Comparison of ENCODE assay signal across 8 cellular contexts in the genomic region with DNA sequence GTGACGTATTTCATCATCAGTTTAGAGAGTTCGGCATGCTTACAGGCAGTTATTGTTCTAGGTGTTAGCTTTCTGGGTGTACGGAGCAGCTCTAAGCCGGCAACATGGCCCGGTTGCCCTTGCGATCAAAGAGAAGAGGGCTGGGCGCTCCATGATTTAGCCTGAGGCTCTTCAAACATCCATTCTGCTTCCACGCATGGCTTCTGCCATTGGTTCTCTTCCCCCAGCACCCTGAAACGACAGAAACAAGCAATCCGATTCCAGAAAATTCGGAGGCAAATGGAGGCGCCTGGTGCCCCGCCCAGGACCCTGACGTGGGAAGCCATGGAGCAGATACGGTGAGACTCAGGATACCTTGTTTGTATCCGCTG. TPM values are rescaled to one million over a fixed set of nuclear protein-coding genes. Genes with fewer than 3 reads are reported as not detected.
DNase-seq lines count a peak whose midpoint lies in the region; ATAC-seq, FAIRE-seq and TF ChIP-seq lines count a peak whose summit lies in the region.

No MANE protein-coding gene starts in this region.

- peak overlapping the region; percentile 99 for H3K27ac Mint-ChIP-seq in activated T-helper 1 cell treated with anti-CD3 and anti-CD28 coated beads, Interleukin-12 subunit alpha, Interleukin-12 subunit beta, Interleukin-2, Interleukin-4 antibody, amounts not matched to agents 30 ng/mL and 10 ng/mL and 1 ng/mL, durations not matched to agents 14 hours and 24 hours and 36 hours

- no peaks in the 10 kb centered on the region for H3K27me3 Mint-ChIP-seq in activated T-helper 1 cell treated with anti-CD3 and anti-CD28 coated beads, Interleukin-12 subunit alpha, Interleukin-12 subunit beta, Interleukin-2, Interleukin-4 antibody, amounts not matched to agents 30 ng/mL and 10 ng/mL and 1 ng/mL, durations not matched to agents 14 hours and 24 hours and 36 hours (ENCODE audit: insufficient read depth)

- intact Hi-C loops in activated T-helper 1 cell treated with anti-CD3 and anti-CD28 coated beads, Interleukin-12 subunit alpha, Interleukin-12 subunit beta, Interleukin-2, Interleukin-4 antibody, amounts not matched to agents 30 ng/mL and 10 ng/mL and 1 ng/mL, durations not matched to agents 14 hours and 24 hours and 36 hours (cut with micrococcal nuclease), result loop anchor here (5.0 to 10.0 kb wide), 4 partner anchors 84 to 931 kb away; a partner anchor contains a TSS
- intact Hi-C loops in uterus (cut with DNase I; ENCODE audit: low total_unique reads), result no loop called here

- H3K4me3 ChIP-seq in HEK293 (ENCODE audit: low read depth, low read length) (peak overlapping the region; percentile 73), uterus (peak overlapping the region; percentile 71 to 82)

- peaks cover 46% of the 10 kb centered on the region for H3K4me1 Mint-ChIP-seq in activated T-helper 1 cell treated with anti-CD3 and anti-CD28 coated beads, Interleukin-12 subunit alpha, Interleukin-12 subunit beta, Interleukin-2, Interleukin-4 antibody, amounts not matched to agents 30 ng/mL and 10 ng/mL and 1 ng/mL, durations not matched to agents 14 hours and 24 hours and 36 hours (ENCODE audit: low read depth)

- peak overlapping the region; percentile 99 for H3K4me3 Mint-ChIP-seq in activated T-helper 1 cell treated with anti-CD3 and anti-CD28 coated beads, Interleukin-12 subunit alpha, Interleukin-12 subunit beta, Interleukin-2, Interleukin-4 antibody, amounts not matched to agents 30 ng/mL and 10 ng/mL and 1 ng/mL, durations not matched to agents 14 hours and 24 hours and 36 hours

- no peaks in the 10 kb centered on the region for H3K27me3 ChIP-seq in uterus

- H3K9me3 Mint-ChIP-seq in activated T-helper 1 cell treated with anti-CD3 and anti-CD28 coated beads, Interleukin-12 subunit alpha, Interleukin-12 subunit beta, Interleukin-2, Interleukin-4 antibody, amounts not matched to agents 30 ng/mL and 10 ng/mL and 1 ng/mL, durations not matched to agents 14 hours and 24 hours and 36 hours, result no peaks in the 10 kb centered on the region

- no peaks in the 10 kb centered on the region for H3K9me3 ChIP-seq in HEK293 (ENCODE audit: control insufficient read depth, insufficient read depth, low read depth, low read length)
- no peaks in the 10 kb centered on the region for H3K9me3 ChIP-seq in uterus

- POLR2A ChIA-PET in HEK293 (lab: Yijun Ruan, JAX), result interaction anchor here (0.6 to 4.3 kb wide), 5 partner anchors 14 to 661 kb away, joined by 3 to 26 read pairs (median 4); a partner anchor contains a TSS

- TF ChIP-seq CTCF in HEK293 (tag by site-specific recombination; IDR thresholded peaks at IDR 0.05), result no peak
- TF ChIP-seq CTCF in omental fat pad (IDR thresholded peaks at IDR 0.05), result no peak
- TF ChIP-seq CTCF in uterus (IDR thresholded peaks at IDR 0.05), result no peak

- no peak for FAIRE-seq in frontal cortex (lab: Jason Lieb, UNC)

- CTCF ChIA-PET in HEK293 (lab: Yijun Ruan, JAX), result interaction anchor here (0.6 to 1.0 kb wide), 3 partner anchors 16 to 76 kb away, joined by 3 read pairs; a partner anchor contains a TSS

- DNase-seq in Daoy (ENCODE audit: low read depth) (peak; percentile 51), NCI-H345 (lab: John Stamatoyannopoulos, UW) (peak; percentile 41), frontal cortex (ENCODE audit: low spot score in 2 of 2) (peak; percentile 28 to 34), omental fat pad (ENCODE audit: low spot score) (no peak), uterus (peak in 1 of 2 donors; percentile 32), ecto neural progenitor cell (ENCODE audit: low spot score) (no peak)
- DNase-seq in activated T-helper 1 cell treated with anti-CD3 and anti-CD28 coated beads, Interleukin-12 subunit alpha, Interleukin-12 subunit beta, Interleukin-2, Interleukin-4 antibody, amounts not matched to agents 30 ng/mL and 10 ng/mL and 1 ng/mL, durations not matched to agents 14 hours and 24 hours and 36 hours (ENCODE audit: low spot score), result peak; percentile 52

- ATAC-seq in omental fat pad (ENCODE audit: low FRiP score), result peak; percentile 16

- no peak for TF ChIP-seq POLR2A in uterus (IDR thresholded peaks at IDR 0.05)

- peaks cover 34% of the 10 kb centered on the region for H3K36me3 Mint-ChIP-seq in activated T-helper 1 cell treated with anti-CD3 and anti-CD28 coated beads, Interleukin-12 subunit alpha, Interleukin-12 subunit beta, Interleukin-2, Interleukin-4 antibody, amounts not matched to agents 30 ng/mL and 10 ng/mL and 1 ng/mL, durations not matched to agents 14 hours and 24 hours and 36 hours (ENCODE audit: low read depth)

- H3K4me1 ChIP-seq in HEK293 (ENCODE audit: control insufficient read depth, insufficient read depth, low read length) (peaks cover 10% of the 10 kb centered on the region; the same call in 1 of the 2 replicates), uterus (peaks cover 5 to 9% of the 10 kb centered on the region in 2 donors)

- H3K27ac ChIP-seq in HEK293 (ENCODE audit: extremely low read depth, low read depth, low read length) (peak overlapping the region; percentile 89), uterus (peak overlapping the region; percentile 87 to 92)

- H3K36me3 ChIP-seq in HEK293 (ENCODE audit: control insufficient read depth in 2 of 2, insufficient read depth in 1 of 2, low read length in 2 of 2) (peaks cover 35% of the 10 kb centered on the region in 2 experiments), uterus (no peaks in the 10 kb centered on the region)

TF ChIP-seq in HEK293, 187 proteins besides CTCF, POLR2A, EP300 and RAD21 (continues in another document):
- no peak for TF ChIP-seq ZNF785 (tag by site-specific recombination; IDR thresholded peaks at IDR 0.05)
- peak; percentile 63 for TF ChIP-seq ZNF335 (tag by site-specific recombination; conservative IDR thresholded peaks at IDR 0.05)
- TF ChIP-seq IKZF3 (tag by site-specific recombination; IDR thresholded peaks at IDR 0.05), result no peak; the same call in 1 of the 2 replicates
- no peak for TF ChIP-seq ZNF174 (tag by site-specific recombination; IDR thresholded peaks at IDR 0.05)
- no peak for TF ChIP-seq ZNF23 (tag by site-specific recombination; IDR thresholded peaks at IDR 0.05; ENCODE audit: borderline replicate concordance)
- TF ChIP-seq ZNF112 (tag by site-specific recombination; IDR thresholded peaks at IDR 0.05), result no peak
- TF ChIP-seq YY1 (tag by site-specific recombination; IDR thresholded peaks at IDR 0.05), result 0 out of 2 replicates have a peak, but pooled peaks have one; percentile 12
- TF ChIP-seq, protein P1, sequence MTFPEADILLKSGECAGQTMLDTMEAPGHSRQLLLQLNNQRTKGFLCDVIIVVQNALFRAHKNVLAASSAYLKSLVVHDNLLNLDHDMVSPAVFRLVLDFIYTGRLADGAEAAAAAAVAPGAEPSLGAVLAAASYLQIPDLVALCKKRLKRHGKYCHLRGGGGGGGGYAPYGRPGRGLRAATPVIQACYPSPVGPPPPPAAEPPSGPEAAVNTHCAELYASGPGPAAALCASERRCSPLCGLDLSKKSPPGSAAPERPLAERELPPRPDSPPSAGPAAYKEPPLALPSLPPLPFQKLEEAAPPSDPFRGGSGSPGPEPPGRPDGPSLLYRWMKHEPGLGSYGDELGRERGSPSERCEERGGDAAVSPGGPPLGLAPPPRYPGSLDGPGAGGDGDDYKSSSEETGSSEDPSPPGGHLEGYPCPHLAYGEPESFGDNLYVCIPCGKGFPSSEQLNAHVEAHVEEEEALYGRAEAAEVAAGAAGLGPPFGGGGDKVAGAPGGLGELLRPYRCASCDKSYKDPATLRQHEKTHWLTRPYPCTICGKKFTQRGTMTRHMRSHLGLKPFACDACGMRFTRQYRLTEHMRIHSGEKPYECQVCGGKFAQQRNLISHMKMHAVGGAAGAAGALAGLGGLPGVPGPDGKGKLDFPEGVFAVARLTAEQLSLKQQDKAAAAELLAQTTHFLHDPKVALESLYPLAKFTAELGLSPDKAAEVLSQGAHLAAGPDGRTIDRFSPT (tag by site-specific recombination; IDR thresholded peaks at IDR 0.05), result no peak

RNA-seq across cellular contexts. Expression of a gene that starts 0.6 kb away (rescaled TPM):
- 129 and 135 TPM in 2 replicates for total RNA-seq in Daoy (2014; rRNA removed; shearing (Covaris generic))
- total RNA-seq in activated T-helper 1 cell treated with anti-CD3 and anti-CD28 coated beads, Interleukin-12 subunit alpha, Interleukin-12 subunit beta, Interleukin-2, Interleukin-4 antibody, amounts not matched to agents 30 ng/mL and 10 ng/mL and 1 ng/mL, durations not matched to agents 14 hours and 24 hours and 36 hours, result 39.0 and 39.9 TPM in 2 replicates
- total RNA-seq in frontal cortex (226 TPM), omental fat pad (10 to 100 TPM; 55.5 to 81.7 (median 71.6) TPM), uterus (100 to 1,000 TPM in 1 of 4 donors, 10 to 100 TPM in 3; 35.6 to 119 (median 69.4) TPM)

RNA-seq across cellular contexts. Expression of a gene that starts 16.7 kb away (rescaled TPM):
- 0.06 TPM in 1 of 2 replicates, not detected in the other for total RNA-seq in Daoy (2014; rRNA removed; shearing (Covaris generic))
- 0.29 and 0.65 TPM in 2 replicates for total RNA-seq in activated T-helper 1 cell treated with anti-CD3 and anti-CD28 coated beads, Interleukin-12 subunit alpha, Interleukin-12 subunit beta, Interleukin-2, Interleukin-4 antibody, amounts not matched to agents 30 ng/mL and 10 ng/mL and 1 ng/mL, durations not matched to agents 14 hours and 24 hours and 36 hours
- total RNA-seq in frontal cortex (under 0.01 TPM), omental fat pad (not detected), uterus (under 1 TPM in 1 of 4 donors, not detected in 3; 0.41 TPM)

RNA-seq across cellular contexts. Expression of a gene that starts 32.0 kb away (rescaled TPM):
- 4.2 TPM in 2 replicates for total RNA-seq in Daoy (2014; rRNA removed; shearing (Covaris generic))
- total RNA-seq in activated T-helper 1 cell treated with anti-CD3 and anti-CD28 coated beads, Interleukin-12 subunit alpha, Interleukin-12 subunit beta, Interleukin-2, Interleukin-4 antibody, amounts not matched to agents 30 ng/mL and 10 ng/mL and 1 ng/mL, durations not matched to agents 14 hours and 24 hours and 36 hours, result 12.7 and 15.5 TPM in 2 replicates
- 4.9 TPM for total RNA-seq in frontal cortex
- total RNA-seq in omental fat pad, result 1 to 10 TPM; 4.2 to 8.0 (median 5.2) TPM
- total RNA-seq in uterus, result 10 to 100 TPM in 1 of 4 donors, 1 to 10 TPM in 1, under 1 TPM in 2; under 0.01 to 15.0 (median 4.0) TPM

RNA-seq across cellular contexts. Expression of a gene that starts 32.3 kb away (rescaled TPM):
- total RNA-seq in Daoy (2014; rRNA removed; shearing (Covaris generic)), result 25.5 and 39.3 TPM in 2 replicates
- 144 and 145 TPM in 2 replicates for total RNA-seq in activated T-helper 1 cell treated with anti-CD3 and anti-CD28 coated beads, Interleukin-12 subunit alpha, Interleukin-12 subunit beta, Interleukin-2, Interleukin-4 antibody, amounts not matched to agents 30 ng/mL and 10 ng/mL and 1 ng/mL, durations not matched to agents 14 hours and 24 hours and 36 hours
- 3.7 TPM for total RNA-seq in frontal cortex
- 10 to 100 TPM; 27.9 to 48.3 (median 34.5) TPM for total RNA-seq in omental fat pad
- 10 to 100 TPM in 3 of 4 donors, 1 to 10 TPM in 1; 9.5 to 80.7 (median 49.2) TPM for total RNA-seq in uterus

Comparison
In these comparisons a context has a peak if more than half of its experiments do, and no peak if none do; other contexts are left out.
1. DNase-seq: peak in Daoy (single experiment), NCI-H345 (single experiment), activated T-helper 1 cell treated with anti-CD3 and anti-CD28 coated beads, Interleukin-12 subunit alpha, Interleukin-12 subunit beta, Interleukin-2, Interleukin-4 antibody, amounts not matched to agents 30 ng/mL and 10 ng/mL and 1 ng/mL, durations not matched to agents 14 hours and 24 hours and 36 hours (single experiment) and frontal cortex (2 of 2); none in omental fat pad (single experiment) and ecto neural progenitor cell (single experiment).